Comparison of ENCODE assay signal across 31 cellular contexts in the genomic region with DNA sequence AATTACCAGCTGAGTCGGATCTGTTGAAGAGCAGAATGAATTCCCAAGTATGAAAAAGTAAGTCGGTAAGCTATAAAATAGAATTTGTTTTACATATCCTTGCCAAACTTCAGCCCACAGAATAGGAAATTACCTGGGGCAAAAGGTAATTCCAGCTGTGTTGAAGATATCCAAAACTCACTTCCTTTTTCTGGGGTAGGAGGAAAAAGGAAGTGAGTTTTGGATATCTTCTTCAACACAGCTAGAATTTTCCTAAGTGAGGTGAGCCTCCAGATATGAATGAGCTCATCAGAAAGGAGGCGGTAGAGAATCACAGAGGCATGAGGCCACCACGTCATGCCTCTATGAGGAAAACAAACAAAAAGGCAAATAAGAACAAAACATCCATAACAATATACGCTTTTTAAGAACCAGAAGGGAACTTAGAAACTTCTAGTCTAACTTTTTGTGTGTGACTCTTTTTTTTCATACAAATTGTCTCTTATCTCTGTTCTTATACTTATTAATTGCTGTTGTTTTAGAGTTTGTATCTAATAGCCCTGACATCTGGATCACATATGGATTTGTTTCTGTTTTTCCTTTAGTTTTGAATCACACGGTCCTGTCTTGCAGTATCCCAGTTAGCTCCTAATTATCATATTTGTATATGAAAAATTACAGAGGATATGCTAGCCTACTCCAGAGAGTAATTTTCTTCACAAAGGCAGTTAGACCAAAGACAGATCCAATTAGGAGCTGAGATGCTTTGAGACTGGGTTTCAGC.
DNase-seq lines count a peak whose midpoint lies in the region; ATAC-seq and TF ChIP-seq lines count a peak whose summit lies in the region.
"Had no signal": no experiment of that assay in that cellular context is flagged by ENCODE, and none has a peak within 500 bp of the region (broad histone marks: within the 10 kb centered on the region; RNA-seq: fewer than 3 reads in every experiment).

No MANE protein-coding gene starts in this region.

- no peak overlapping the region for H3K27ac Mint-ChIP-seq in Calu3 (ENCODE audit: unreplicated experiment)
- H3K27ac Mint-ChIP-seq: activated naive CD4-positive, alpha-beta T cell treated with anti-CD3 and anti-CD28 coated beads, Interleukin-2, amount 10 ng/mL, durations not matched to agents 7 days and 5 days; dendritic cell treated with granulocyte-macrophage colony-stimulating factor and Interleukin-4, amounts not matched to agents 40 ng/mL and 50 ng/mL, for 4 days; naive B cell; stimulated activated naive CD8-positive, alpha-beta T cell treated with anti-CD3 and anti-CD28 coated beads, Interleukin-15, amount 100 ng/mL, for 72 hours had no signal

- in situ Hi-C loops in GM13977 (cut with MboI; ENCODE audit: low pct_unique_long_range_greater_than_20kb, low sequenced_read_pairs, unreplicated experiment), result no loop called here

- H3K4me3 ChIP-seq in adipocyte (ENCODE audit: low read length), result no peak overlapping the region
- H3K4me3 ChIP-seq in fibroblast of villous mesenchyme (ENCODE audit: low read depth, low read length), result no peak overlapping the region
- H3K4me3 ChIP-seq: A549, PC-9, vagina had no signal

- H3K36me3 ChIP-seq in adipocyte (ENCODE audit: control insufficient read depth, insufficient read depth, low read length, severe bottlenecking), result no peaks in the 10 kb centered on the region
- H3K36me3 ChIP-seq: BE2C, vagina had no signal

- H3K4me1 ChIP-seq in adipocyte (ENCODE audit: control insufficient read depth, insufficient read depth, low read length), result no peaks in the 10 kb centered on the region
- H3K4me1 ChIP-seq: A549, BE2C, vagina had no signal

- peaks cover 17% of the 10 kb centered on the region for H3K27me3 Mint-ChIP-seq in Calu3 (ENCODE audit: unreplicated experiment)
- H3K27me3 Mint-ChIP-seq: dendritic cell treated with granulocyte-macrophage colony-stimulating factor and Interleukin-4, amounts not matched to agents 40 ng/mL and 50 ng/mL, for 4 days had no signal

- no peak for ATAC-seq in GM18498 (IDR thresholded peaks at IDR 0.05; ENCODE audit: unreplicated experiment)
- ATAC-seq: A549; left ventricle myocardium superior; stimulated activated naive CD8-positive, alpha-beta T cell treated with anti-CD3 and anti-CD28 coated beads, Interleukin-15, amount 100 ng/mL, for 72 hours had no signal

- H3K36me3 Mint-ChIP-seq in Calu3 (ENCODE audit: insufficient read depth, unreplicated experiment), result no peaks in the 10 kb centered on the region
- H3K36me3 Mint-ChIP-seq: activated naive CD4-positive, alpha-beta T cell treated with anti-CD3 and anti-CD28 coated beads, Interleukin-2, amount 10 ng/mL, durations not matched to agents 7 days and 5 days; naive B cell had no signal

- no peak overlapping the region for H3K4me3 Mint-ChIP-seq in Calu3 (ENCODE audit: low read depth, unreplicated experiment)
- H3K4me3 Mint-ChIP-seq: activated naive CD4-positive, alpha-beta T cell treated with anti-CD3 and anti-CD28 coated beads, Interleukin-2, amount 10 ng/mL, durations not matched to agents 7 days and 5 days; dendritic cell treated with granulocyte-macrophage colony-stimulating factor and Interleukin-4, amounts not matched to agents 40 ng/mL and 50 ng/mL, for 4 days; mesothelial cell of epicardium; naive B cell; stimulated activated naive CD8-positive, alpha-beta T cell treated with anti-CD3 and anti-CD28 coated beads, Interleukin-15, amount 100 ng/mL, for 72 hours had no signal

- H3K9me3 ChIP-seq in adipocyte (ENCODE audit: control insufficient read depth, low read length), result no peaks in the 10 kb centered on the region
- H3K9me3 ChIP-seq: A549, BE2C, vagina had no signal

- CTCF ChIA-PET in Calu3 (lab: Charles Lee), result no interaction called here

- peak; percentile 5 for DNase-seq in SKM-1 (lab: John Stamatoyannopoulos, UW; ENCODE audit: unreplicated experiment)
- no peak for DNase-seq in SKM-1 treated with dmso at 0.1 percent for 144 hours (lab: John Stamatoyannopoulos, UW; ENCODE audit: unreplicated experiment)
- peak; percentile 25 for DNase-seq in adipocyte (ENCODE audit: low read depth)
- DNase-seq in fibroblast of villous mesenchyme (ENCODE audit: low read depth), result peak; percentile 66
- DNase-seq in glomerular visceral epithelial cell (ENCODE audit: extremely low spot score), result no peak
- DNase-seq in Calu3, result no peak
- DNase-seq in GM13977 (ENCODE audit: low spot score), result no peak
- DNase-seq: activated CD4-positive, alpha-beta T cell treated with anti-CD3 and anti-CD28 coated beads, Interleukin-2, amount 50 U/mL, for 4 hours; activated CD4-positive, CD25-positive, alpha-beta regulatory T cell; activated naive CD4-positive, alpha-beta T cell treated with anti-CD3 and anti-CD28 coated beads, Interleukin-2, amount 10 ng/mL, durations not matched to agents 7 days and 5 days; aorta; BE2C; caudate nucleus; COR-L47; DMS79 treated with DMSO at 0.1 percent for 48 hours; GOT3; islet precursor cell; left ventricle myocardium superior; naive B cell; NCI-H1105 treated with DMSO at 0.1 percent for 48 hours; NCI-H1930; NCI-H524; NK-92 treated with Interleukin-12 subunit alpha and Interleukin-12 subunit beta, amount 100 ng/mL, for 24 hours; PC-9; SHP77 treated with DMSO at 0.1 percent for 48 hours; stimulated activated naive CD8-positive, alpha-beta T cell treated with anti-CD3 and anti-CD28 coated beads, Interleukin-15, amount 100 ng/mL, for 72 hours had no signal

- no peaks in the 10 kb centered on the region for H3K4me1 Mint-ChIP-seq in Calu3 (ENCODE audit: low read depth, unreplicated experiment)
- H3K4me1 Mint-ChIP-seq: activated naive CD4-positive, alpha-beta T cell treated with anti-CD3 and anti-CD28 coated beads, Interleukin-2, amount 10 ng/mL, durations not matched to agents 7 days and 5 days had no signal

- intact Hi-C loops in Calu3 (cut with micrococcal nuclease; ENCODE audit: unreplicated experiment), result no loop called here

- H3K9ac ChIP-seq in adipocyte (ENCODE audit: low read length), result no peak overlapping the region

- H3K9me3 Mint-ChIP-seq in Calu3 (ENCODE audit: low read depth, unreplicated experiment), result no peaks in the 10 kb centered on the region
- H3K9me3 Mint-ChIP-seq: activated naive CD4-positive, alpha-beta T cell treated with anti-CD3 and anti-CD28 coated beads, Interleukin-2, amount 10 ng/mL, durations not matched to agents 7 days and 5 days; dendritic cell treated with granulocyte-macrophage colony-stimulating factor and Interleukin-4, amounts not matched to agents 40 ng/mL and 50 ng/mL, for 4 days; naive B cell; stimulated activated naive CD8-positive, alpha-beta T cell treated with anti-CD3 and anti-CD28 coated beads, Interleukin-15, amount 100 ng/mL, for 72 hours had no signal

- no peaks in the 10 kb centered on the region for H3K27me3 ChIP-seq in adipocyte (replicated peaks; ENCODE audit: control insufficient read depth, insufficient read depth, low read length)
- H3K27me3 ChIP-seq: BE2C, vagina had no signal

- BruUV-seq in Calu3 (replicated peaks; lab: Mats Ljungman, UMichigan), result no TSS peak

- no peak for TF ChIP-seq CTCF in fibroblast of villous mesenchyme (IDR thresholded peaks at IDR 0.05; ENCODE audit: insufficient read depth, low read depth, low read length)
- TF ChIP-seq CTCF in Calu3 (IDR thresholded peaks at IDR 0.05; ENCODE audit: unreplicated experiment), result no peak
- TF ChIP-seq CTCF in GM13977 (IDR thresholded peaks at IDR 0.05; ENCODE audit: extremely low read depth, insufficient read depth, missing control alignments), result no peak

Comparison
In these comparisons a context has a peak if more than half of its experiments do, and no peak if none do; other contexts are left out.
1. DNase-seq: peak in SKM-1 (single experiment), adipocyte (single experiment) and fibroblast of villous mesenchyme (single experiment); none in SKM-1 treated with dmso at 0.1 percent for 144 hours (single experiment), glomerular visceral epithelial cell (single experiment), Calu3 (single experiment) and GM13977 (single experiment).